32 cellular contexts compared by ENCODE assay signal in the genomic region with DNA sequence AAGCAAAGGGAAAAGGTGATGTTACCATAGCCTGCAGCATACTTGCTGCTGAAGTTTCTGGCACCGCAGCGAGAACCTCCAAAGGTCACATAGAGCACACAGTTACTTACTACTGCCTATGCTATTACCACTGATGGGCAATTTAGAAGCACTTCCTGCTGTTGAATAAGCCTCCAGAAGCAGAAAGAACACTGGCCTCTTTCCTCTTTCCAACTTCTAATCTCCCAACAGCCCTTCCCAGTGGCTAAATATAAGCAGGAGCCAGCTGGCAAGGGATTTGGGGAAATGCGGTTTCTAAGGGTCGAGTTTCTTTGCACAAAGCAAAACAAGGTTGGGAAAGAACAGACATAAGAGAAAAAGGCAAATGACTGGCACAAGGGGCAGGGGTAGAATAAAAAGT.
A peak's percentile ranks its signal among the peaks of the same experiment; 100 is the strongest.
DNase-seq lines count a peak whose midpoint lies in the region; ATAC-seq and TF ChIP-seq lines count a peak whose summit lies in the region.
"Had no signal": no experiment of that assay in that cellular context is flagged by ENCODE, and none has a peak within 500 bp of the region (broad histone marks: within the 10 kb centered on the region; RNA-seq: fewer than 3 reads in every experiment).

No MANE protein-coding gene starts in this region.

- H3K4me1 Mint-ChIP-seq in type B pancreatic cell (ENCODE audit: unreplicated experiment), result no peaks in the 10 kb centered on the region
- H3K4me1 Mint-ChIP-seq: activated CD4-positive, alpha-beta T cell treated with anti-CD3 and anti-CD28 coated beads, Interleukin-2, amount 10 ng/mL, durations not matched to agents 24 days and 14 days; stimulated activated memory B cell treated with anti-CD40 and anti-IgM and Interleukin-4, amounts not matched to agents 10 μg/mL and 1 μg/mL and 100 μg/mL, for 72 hours had no signal

- no peaks in the 10 kb centered on the region for H3K27me3 Mint-ChIP-seq in type B pancreatic cell
- H3K27me3 Mint-ChIP-seq: activated CD4-positive, alpha-beta T cell treated with anti-CD3 and anti-CD28 coated beads, Interleukin-2, amount 10 ng/mL, durations not matched to agents 24 days and 14 days; activated T-cell treated with anti-CD3 and anti-CD28 coated beads, Interleukin-2, amount 50 U/mL, for 24 hours; effector memory CD8-positive, alpha-beta T cell; stimulated activated memory B cell treated with anti-CD40 and anti-IgM and Interleukin-4, amounts not matched to agents 10 μg/mL and 1 μg/mL and 100 μg/mL, for 72 hours had no signal

- TF ChIP-seq CTCF in astrocyte of the cerebellum (IDR thresholded peaks at IDR 0.05; ENCODE audit: low read depth, low read length, missing control alignments), result no peak
- no peak for TF ChIP-seq CTCF in lung (IDR thresholded peaks at IDR 0.05; ENCODE audit: control extremely low read depth, extremely low read depth)
- no peak for TF ChIP-seq CTCF in type B pancreatic cell (conservative IDR thresholded peaks at IDR 0.05)

- H3K27ac ChIP-seq in lung (ENCODE audit: low read depth in 1 of 2, low read length in 1 of 2), result no peak overlapping the region
- H3K27ac ChIP-seq: coronary artery, hepatocyte, pancreas, suprapubic skin, VCaP had no signal

- WGBS in lung, 2 donors, result 45 to 65% methylated on average over 4 of the region's 4 CpGs

- no peaks in the 10 kb centered on the region for H3K36me3 ChIP-seq in MG63
- no peaks in the 10 kb centered on the region for H3K36me3 ChIP-seq in lung (ENCODE audit: control insufficient read depth in 2 of 2, insufficient read depth in 2 of 2, low read length in 2 of 2)
- H3K36me3 ChIP-seq: pancreas, suprapubic skin had no signal

- H3K9me3 Mint-ChIP-seq in type B pancreatic cell, result no peaks in the 10 kb centered on the region
- H3K9me3 Mint-ChIP-seq: activated CD4-positive, alpha-beta T cell treated with anti-CD3 and anti-CD28 coated beads, Interleukin-2, amount 10 ng/mL, durations not matched to agents 24 days and 14 days; activated T-cell treated with anti-CD3 and anti-CD28 coated beads, Interleukin-2, amount 50 U/mL, for 24 hours; effector memory CD8-positive, alpha-beta T cell had no signal

- DNase-seq in DMS 273 (lab: John Stamatoyannopoulos, UW; ENCODE audit: unreplicated experiment), result peak; percentile 68
- peak; percentile 39 for DNase-seq in MG63
- DNase-seq in astrocyte of the cerebellum (ENCODE audit: low read depth), result peak; percentile 11
- peak; percentile 36 for DNase-seq in lung (ENCODE audit: low spot score)
- DNase-seq in type B pancreatic cell (ENCODE audit: extremely low spot score, unreplicated experiment), result no peak
- DNase-seq in NCI-H1105 treated with DMSO at 0.1 percent for 48 hours (lab: John Stamatoyannopoulos, UW), result no peak
- DNase-seq in NCI-H446 treated with DMSO at 0.1 percent for 48 hours (lab: John Stamatoyannopoulos, UW), result no peak
- DNase-seq: ACHN; activated CD4-positive, alpha-beta T cell treated with anti-CD3 and anti-CD28 coated beads, Interleukin-2, amount 10 ng/mL, durations not matched to agents 24 days and 14 days; activated gamma-delta T cell treated with Interleukin-2 at 50 U/mL for 16 hours; activated T-cell treated with anti-CD3 and anti-CD28 coated beads, Interleukin-2, amount 50 U/mL, for 24 hours; DND-41; effector memory CD8-positive, alpha-beta T cell; foreskin melanocyte; KG1; midbrain; NCI-H1436; NCI-H2081 treated with DMSO at 0.1 percent for 48 hours; NCI-H510A; pancreas; retina; Right ventricle myocardium superior; stimulated activated CD4-positive, alpha-beta T cell treated with anti-CD3 and anti-CD28 coated beads, Interleukin-4, amount 100 ng/mL, for 4 hours had no signal

- ATAC-seq in lung (ENCODE audit: insufficient read depth, low FRiP score) (peak; percentile 70), GM21529 (IDR thresholded peaks at IDR 0.05; ENCODE audit: unreplicated experiment) (no peak)
- ATAC-seq: effector memory CD8-positive, alpha-beta T cell; esophagus mucosa; HCT116; left lobe of liver; pancreas; stimulated activated memory B cell treated with anti-CD40 and anti-IgM and Interleukin-4, amounts not matched to agents 10 μg/mL and 1 μg/mL and 100 μg/mL, for 72 hours had no signal

- H3K4me1 ChIP-seq in lung (ENCODE audit: control insufficient read depth in 2 of 2, insufficient read depth in 2 of 2, low read length in 2 of 2), result no peaks in the 10 kb centered on the region
- H3K4me1 ChIP-seq: pancreas, suprapubic skin had no signal

- H3K36me3 Mint-ChIP-seq in type B pancreatic cell, result no peaks in the 10 kb centered on the region
- H3K36me3 Mint-ChIP-seq: stimulated activated memory B cell treated with anti-CD40 and anti-IgM and Interleukin-4, amounts not matched to agents 10 μg/mL and 1 μg/mL and 100 μg/mL, for 72 hours had no signal

- H3K4me3 ChIP-seq in MG63 (no peak overlapping the region), astrocyte of the cerebellum (ENCODE audit: low read depth, low read length) (no peak overlapping the region), lung (no peak overlapping the region)
- H3K4me3 ChIP-seq: coronary artery, hepatocyte, pancreas, suprapubic skin had no signal

- no peaks in the 10 kb centered on the region for H3K27me3 ChIP-seq in MG63
- no peaks in the 10 kb centered on the region for H3K27me3 ChIP-seq in lung (ENCODE audit: control insufficient read depth, insufficient read depth)
- H3K27me3 ChIP-seq: hepatocyte, pancreas, suprapubic skin had no signal

- no peaks in the 10 kb centered on the region for H3K9me3 ChIP-seq in MG63
- no peaks in the 10 kb centered on the region for H3K9me3 ChIP-seq in lung (ENCODE audit: control insufficient read depth in 2 of 2, insufficient read depth in 1 of 2, low read length in 1 of 2)
- H3K9me3 ChIP-seq: pancreas, suprapubic skin had no signal

- no peak overlapping the region for H3K4me3 Mint-ChIP-seq in type B pancreatic cell
- H3K4me3 Mint-ChIP-seq: activated CD4-positive, alpha-beta T cell treated with anti-CD3 and anti-CD28 coated beads, Interleukin-2, amount 10 ng/mL, durations not matched to agents 24 days and 14 days; activated T-cell treated with anti-CD3 and anti-CD28 coated beads, Interleukin-2, amount 50 U/mL, for 24 hours; effector memory CD8-positive, alpha-beta T cell; stimulated activated memory B cell treated with anti-CD40 and anti-IgM and Interleukin-4, amounts not matched to agents 10 μg/mL and 1 μg/mL and 100 μg/mL, for 72 hours had no signal

- in situ Hi-C loops in astrocyte of the cerebellum (cut with HindIII; ENCODE audit: low sequenced_read_pairs), result no loop called here

- no peak overlapping the region for H3K27ac Mint-ChIP-seq in type B pancreatic cell
- H3K27ac Mint-ChIP-seq: activated CD4-positive, alpha-beta T cell treated with anti-CD3 and anti-CD28 coated beads, Interleukin-2, amount 10 ng/mL, durations not matched to agents 24 days and 14 days; activated T-cell treated with anti-CD3 and anti-CD28 coated beads, Interleukin-2, amount 50 U/mL, for 24 hours; effector memory CD8-positive, alpha-beta T cell; stimulated activated memory B cell treated with anti-CD40 and anti-IgM and Interleukin-4, amounts not matched to agents 10 μg/mL and 1 μg/mL and 100 μg/mL, for 72 hours had no signal

Comparison
In these comparisons a context has a peak if more than half of its experiments do, and no peak if none do; other contexts are left out.
1. DNase-seq: peak in DMS 273 (single experiment), MG63 (single experiment), astrocyte of the cerebellum (single experiment) and lung (single experiment); none in type B pancreatic cell (single experiment), NCI-H1105 treated with DMSO at 0.1 percent for 48 hours (single experiment) and NCI-H446 treated with DMSO at 0.1 percent for 48 hours (single experiment).